In the genomic region with DNA sequence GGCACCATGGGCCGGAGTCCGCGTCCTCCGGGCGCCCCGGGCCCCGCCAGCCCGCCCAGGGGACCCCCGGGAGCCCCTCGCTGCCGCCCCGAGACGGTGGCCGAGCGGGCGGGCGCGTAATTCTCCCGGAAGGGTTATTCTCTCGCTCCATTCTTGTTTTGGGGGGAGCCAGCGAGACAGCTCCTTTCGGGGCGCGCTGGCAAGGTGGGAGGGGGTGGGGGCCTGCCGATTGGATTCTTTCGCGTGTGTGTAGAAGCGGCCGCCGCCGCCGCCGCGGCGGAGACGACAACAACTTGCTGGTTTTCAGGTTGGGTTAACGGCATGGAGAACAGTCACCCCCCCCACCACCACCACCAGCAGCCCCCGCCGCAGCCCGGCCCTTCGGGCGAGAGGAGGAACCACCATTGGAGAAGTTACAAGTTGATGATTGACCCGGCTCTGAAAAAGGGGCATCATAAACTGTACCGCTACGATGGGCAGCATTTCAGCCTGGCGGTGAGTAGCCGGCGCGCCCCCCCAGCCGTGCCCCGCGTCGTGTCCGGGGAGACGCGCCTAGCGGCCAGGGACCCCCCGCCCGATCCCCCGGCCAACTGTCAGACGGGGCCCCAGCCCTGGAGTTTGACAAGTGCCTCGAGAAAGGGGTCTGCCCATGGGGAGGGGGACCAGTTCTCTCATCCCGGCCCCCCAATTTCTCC, we compare ENCODE assay signal across 8 cellular contexts. TPM values are rescaled to one million over a fixed set of nuclear protein-coding genes. Genes with fewer than 3 reads are reported as not detected.
A peak's percentile ranks its signal among the peaks of the same experiment; 100 is the strongest.
DNase-seq lines count a peak whose midpoint lies in the region; ATAC-seq lines count a peak whose summit lies in the region.

No MANE protein-coding gene starts in this region.

- ATAC-seq in activated CD4-positive, CD25-positive, alpha-beta regulatory T cell treated with anti-CD3 and anti-CD28 coated beads, Interleukin-2, amount 50 U/mL, for 24 hours = no peak
- ATAC-seq in GM18519 (IDR thresholded peaks at IDR 0.05; ENCODE audit: low FRiP score, unreplicated experiment) = no peak

- H3K36me3 ChIP-seq in SJCRH30 = peaks cover 7% of the 10 kb centered on the region; the same call in 1 of the 2 replicates

- H3K4me3 ChIP-seq in SJCRH30 = peak overlapping the region; percentile 74

- H3K4me1 ChIP-seq in SJCRH30 = peaks cover 11% of the 10 kb centered on the region

- peak overlapping the region; percentile 45 for H3K27ac ChIP-seq in SJCRH30

- peak in 3 of 4 experiments; percentile 29 to 58 (median 48) for DNase-seq in activated CD4-positive, CD25-positive, alpha-beta regulatory T cell (lab: John Stamatoyannopoulos, UW)
- no peak for DNase-seq in SJCRH30
- DNase-seq in astrocyte of the hippocampus (ENCODE audit: low read depth, low spot score) = peak; percentile 63
- DNase-seq in iris pigment epithelial cell (ENCODE audit: low read depth) = peak; percentile 53
- DNase-seq in stimulated activated CD4-positive, alpha-beta T cell treated with anti-CD3 and anti-CD28 coated beads, Interleukin-1b, Interleukin-23, amount 100 ng/mL, for 48 hours = peak; percentile 44
- no peak for DNase-seq in OCI-M2 (lab: John Stamatoyannopoulos, UW; ENCODE audit: unreplicated experiment)

- H3K9me3 ChIP-seq in SJCRH30 (replicated peaks) = no peaks in the 10 kb centered on the region

- H3K27me3 ChIP-seq in SJCRH30 = no peaks in the 10 kb centered on the region

RNA-seq across cellular contexts. Expression of gene SETD1B, which starts 0.8 kb away (rescaled TPM):
- 3.2 and 3.8 TPM in 2 replicates for total RNA-seq in SJCRH30 (2014; rRNA removed; shearing (Covaris generic))

RNA-seq across cellular contexts. Expression of gene RHOF, which starts 11.1 kb away (rescaled TPM):
- total RNA-seq in SJCRH30 (2014; rRNA removed; shearing (Covaris generic)) = 2.8 and 5.2 TPM in 2 replicates

RNA-seq across cellular contexts. Expression of gene HPD, which starts 54.1 kb away (rescaled TPM):
- not detected in 2 replicates for total RNA-seq in SJCRH30 (2014; rRNA removed; shearing (Covaris generic))

Comparison
In these comparisons a context has a peak if more than half of its experiments do, and no peak if none do; other contexts are left out.
1. DNase-seq: peak in activated CD4-positive, CD25-positive, alpha-beta regulatory T cell (3 of 4), astrocyte of the hippocampus (single experiment), iris pigment epithelial cell (single experiment) and stimulated activated CD4-positive, alpha-beta T cell treated with anti-CD3 and anti-CD28 coated beads, Interleukin-1b, Interleukin-23, amount 100 ng/mL, for 48 hours (single experiment); none in SJCRH30 (0 of 2) and OCI-M2 (single experiment).